1 cellular context compared by ENCODE assay signal in the genomic region with DNA sequence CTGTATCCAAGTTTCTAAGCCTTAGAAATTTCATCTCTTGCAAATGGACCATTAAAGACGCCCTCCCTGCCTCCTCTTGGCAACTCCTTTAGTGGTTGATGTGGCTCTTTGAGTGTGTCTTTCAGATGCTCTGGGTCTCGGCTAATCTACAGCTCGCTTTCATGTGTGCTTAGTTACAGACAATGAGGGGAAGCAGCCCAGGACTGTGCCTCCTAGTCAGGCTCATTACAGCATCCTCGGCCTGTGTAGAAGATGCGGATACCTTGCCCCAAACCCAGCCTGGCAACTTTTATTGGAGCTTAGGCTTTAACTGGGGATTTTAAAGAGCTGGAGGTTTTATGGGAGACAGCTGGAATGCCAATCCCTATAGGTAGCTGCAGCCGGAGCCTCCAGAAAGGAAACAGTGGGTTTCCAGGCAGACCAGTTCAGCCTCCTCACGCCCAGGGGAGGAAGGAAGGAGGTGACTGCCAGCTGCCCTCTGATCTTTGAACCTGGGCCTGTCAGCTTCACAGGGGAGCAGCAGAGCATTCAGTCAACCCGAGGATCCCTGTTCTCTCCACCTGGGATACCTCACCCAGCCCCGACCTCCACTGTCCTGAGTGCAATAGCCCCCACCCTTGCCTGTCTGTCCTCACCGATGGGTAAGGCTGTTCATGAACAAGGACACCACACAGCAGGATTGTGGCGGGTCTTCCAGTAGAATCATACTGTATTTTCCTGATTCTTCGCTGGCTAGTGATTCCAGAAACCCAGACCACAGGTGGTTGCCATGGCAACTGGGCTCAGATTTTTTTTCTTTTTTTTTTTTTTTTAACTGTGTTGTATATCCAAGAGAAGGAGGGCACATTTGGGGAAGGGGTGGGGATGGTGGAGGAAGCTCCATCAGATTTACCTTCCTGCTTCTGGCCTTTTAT.
TF ChIP-seq lines count a peak whose summit lies in the region.

No MANE protein-coding gene starts in this region.

TF ChIP-seq in GM23338, 12 proteins besides CTCF, POLR2A, EP300 and RAD21 (continued from another document):
- TF ChIP-seq, protein P1, sequence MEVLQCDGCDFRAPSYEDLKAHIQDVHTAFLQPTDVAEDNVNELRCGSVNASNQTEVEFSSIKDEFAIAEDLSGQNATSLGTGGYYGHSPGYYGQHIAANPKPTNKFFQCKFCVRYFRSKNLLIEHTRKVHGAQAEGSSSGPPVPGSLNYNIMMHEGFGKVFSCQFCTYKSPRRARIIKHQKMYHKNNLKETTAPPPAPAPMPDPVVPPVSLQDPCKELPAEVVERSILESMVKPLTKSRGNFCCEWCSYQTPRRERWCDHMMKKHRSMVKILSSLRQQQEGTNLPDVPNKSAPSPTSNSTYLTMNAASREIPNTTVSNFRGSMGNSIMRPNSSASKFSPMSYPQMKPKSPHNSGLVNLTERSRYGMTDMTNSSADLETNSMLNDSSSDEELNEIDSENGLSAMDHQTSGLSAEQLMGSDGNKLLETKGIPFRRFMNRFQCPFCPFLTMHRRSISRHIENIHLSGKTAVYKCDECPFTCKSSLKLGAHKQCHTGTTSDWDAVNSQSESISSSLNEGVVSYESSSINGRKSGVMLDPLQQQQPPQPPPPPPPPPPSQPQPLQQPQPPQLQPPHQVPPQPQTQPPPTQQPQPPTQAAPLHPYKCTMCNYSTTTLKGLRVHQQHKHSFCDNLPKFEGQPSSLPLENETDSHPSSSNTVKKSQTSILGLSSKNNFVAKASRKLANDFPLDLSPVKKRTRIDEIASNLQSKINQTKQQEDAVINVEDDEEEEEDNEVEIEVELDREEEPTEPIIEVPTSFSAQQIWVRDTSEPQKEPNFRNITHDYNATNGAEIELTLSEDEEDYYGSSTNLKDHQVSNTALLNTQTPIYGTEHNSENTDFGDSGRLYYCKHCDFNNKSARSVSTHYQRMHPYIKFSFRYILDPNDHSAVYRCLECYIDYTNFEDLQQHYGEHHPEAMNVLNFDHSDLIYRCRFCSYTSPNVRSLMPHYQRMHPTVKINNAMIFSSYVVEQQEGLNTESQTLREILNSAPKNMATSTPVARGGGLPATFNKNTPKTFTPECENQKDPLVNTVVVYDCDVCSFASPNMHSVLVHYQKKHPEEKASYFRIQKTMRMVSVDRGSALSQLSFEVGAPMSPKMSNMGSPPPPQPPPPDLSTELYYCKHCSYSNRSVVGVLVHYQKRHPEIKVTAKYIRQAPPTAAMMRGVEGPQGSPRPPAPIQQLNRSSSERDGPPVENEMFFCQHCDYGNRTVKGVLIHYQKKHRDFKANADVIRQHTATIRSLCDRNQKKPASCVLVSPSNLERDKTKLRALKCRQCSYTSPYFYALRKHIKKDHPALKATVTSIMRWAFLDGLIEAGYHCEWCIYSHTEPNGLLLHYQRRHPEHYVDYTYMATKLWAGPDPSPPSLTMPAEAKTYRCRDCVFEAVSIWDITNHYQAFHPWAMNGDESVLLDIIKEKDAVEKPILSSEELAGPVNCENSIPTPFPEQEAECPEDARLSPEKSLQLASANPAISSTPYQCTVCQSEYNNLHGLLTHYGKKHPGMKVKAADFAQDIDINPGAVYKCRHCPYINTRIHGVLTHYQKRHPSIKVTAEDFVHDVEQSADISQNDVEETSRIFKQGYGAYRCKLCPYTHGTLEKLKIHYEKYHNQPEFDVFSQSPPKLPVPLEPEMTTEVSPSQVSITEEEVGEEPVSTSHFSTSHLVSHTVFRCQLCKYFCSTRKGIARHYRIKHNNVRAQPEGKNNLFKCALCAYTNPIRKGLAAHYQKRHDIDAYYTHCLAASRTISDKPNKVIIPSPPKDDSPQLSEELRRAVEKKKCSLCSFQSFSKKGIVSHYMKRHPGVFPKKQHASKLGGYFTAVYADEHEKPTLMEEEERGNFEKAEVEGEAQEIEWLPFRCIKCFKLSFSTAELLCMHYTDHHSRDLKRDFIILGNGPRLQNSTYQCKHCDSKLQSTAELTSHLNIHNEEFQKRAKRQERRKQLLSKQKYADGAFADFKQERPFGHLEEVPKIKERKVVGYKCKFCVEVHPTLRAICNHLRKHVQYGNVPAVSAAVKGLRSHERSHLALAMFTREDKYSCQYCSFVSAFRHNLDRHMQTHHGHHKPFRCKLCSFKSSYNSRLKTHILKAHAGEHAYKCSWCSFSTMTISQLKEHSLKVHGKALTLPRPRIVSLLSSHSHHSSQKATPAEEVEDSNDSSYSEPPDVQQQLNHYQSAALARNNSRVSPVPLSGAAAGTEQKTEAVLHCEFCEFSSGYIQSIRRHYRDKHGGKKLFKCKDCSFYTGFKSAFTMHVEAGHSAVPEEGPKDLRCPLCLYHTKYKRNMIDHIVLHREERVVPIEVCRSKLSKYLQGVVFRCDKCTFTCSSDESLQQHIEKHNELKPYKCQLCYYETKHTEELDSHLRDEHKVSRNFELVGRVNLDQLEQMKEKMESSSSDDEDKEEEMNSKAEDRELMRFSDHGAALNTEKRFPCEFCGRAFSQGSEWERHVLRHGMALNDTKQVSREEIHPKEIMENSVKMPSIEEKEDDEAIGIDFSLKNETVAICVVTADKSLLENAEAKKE (CRISPR knock-in tag; IDR thresholded peaks at IDR 0.05) = no peak
- TF ChIP-seq STAT1 (IDR thresholded peaks at IDR 0.05; ENCODE audit: unreplicated experiment) = no peak
- TF ChIP-seq ZNF114 (CRISPR knock-in tag; IDR thresholded peaks at IDR 0.05) = no peak
- no peak for TF ChIP-seq NANOG (IDR thresholded peaks at IDR 0.05; ENCODE audit: borderline replicate concordance)
- TF ChIP-seq JUNB (IDR thresholded peaks at IDR 0.05; ENCODE audit: unreplicated experiment) = no peak
